ENCODE assay signal across 25 cellular contexts in the genomic region with DNA sequence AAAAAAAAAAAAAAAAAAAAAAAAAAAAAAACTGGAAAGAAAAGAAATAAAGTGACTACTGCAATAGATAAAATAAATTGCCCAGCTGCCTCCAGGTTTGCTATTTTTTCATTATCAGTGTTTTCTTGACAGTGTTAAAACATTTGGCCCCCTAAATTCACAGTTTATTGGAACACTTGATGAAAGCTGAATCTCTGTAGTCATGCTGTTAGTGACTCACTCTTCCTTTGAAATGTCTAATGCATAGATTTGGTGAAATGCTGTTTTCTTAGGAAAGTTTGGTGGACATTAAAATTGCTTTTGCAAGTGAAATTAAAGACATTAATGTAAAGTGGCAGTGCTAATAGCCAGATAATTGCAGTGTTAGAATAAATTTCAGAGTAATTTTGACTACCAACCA.
"Had no signal": no experiment of that assay in that cellular context is flagged by ENCODE, and none has a peak within 500 bp of the region (broad histone marks: within the 10 kb centered on the region; RNA-seq: fewer than 3 reads in every experiment).

No MANE protein-coding gene starts in this region.

- H3K4me3 ChIP-seq: coronary artery, lower lobe of right lung, sigmoid colon, uterus had no signal

- ATAC-seq: foreskin keratinocyte; left lobe of liver; lower lobe of right lung; naive thymus-derived CD4-positive, alpha-beta T cell; stimulated activated naive B cell treated with anti-CD40 and anti-IgM and Interleukin-4, amounts not matched to agents 10 μg/mL and 1 μg/mL and 100 μg/mL, for 72 hours had no signal

- H3K36me3 ChIP-seq: lower lobe of right lung, sigmoid colon, uterus had no signal

- H3K27me3 Mint-ChIP-seq: activated naive CD8-positive, alpha-beta T cell treated with anti-CD3 and anti-CD28 coated beads, Interleukin-2, amount 10 ng/mL, durations not matched to agents 7 days and 5 days; naive thymus-derived CD4-positive, alpha-beta T cell; stimulated activated naive B cell treated with anti-CD40 and anti-IgM and Interleukin-4, amounts not matched to agents 10 μg/mL and 1 μg/mL and 100 μg/mL, for 72 hours had no signal

- H3K27ac ChIP-seq: coronary artery, epithelial cell of prostate, foreskin keratinocyte, lower lobe of right lung, sigmoid colon, uterus had no signal

- H3K27ac Mint-ChIP-seq: activated naive CD4-positive, alpha-beta T cell treated with anti-CD3 and anti-CD28 coated beads for 36 hours; activated naive CD8-positive, alpha-beta T cell treated with anti-CD3 and anti-CD28 coated beads, Interleukin-2, amount 10 ng/mL, durations not matched to agents 7 days and 5 days; immature natural killer cell; naive thymus-derived CD4-positive, alpha-beta T cell; stimulated activated naive B cell treated with anti-CD40 and anti-IgM and Interleukin-4, amounts not matched to agents 10 μg/mL and 1 μg/mL and 100 μg/mL, for 72 hours had no signal

- FAIRE-seq: bronchial epithelial cell had no signal

- H3K4me1 Mint-ChIP-seq: activated naive CD8-positive, alpha-beta T cell treated with anti-CD3 and anti-CD28 coated beads, Interleukin-2, amount 10 ng/mL, durations not matched to agents 7 days and 5 days; immature natural killer cell; naive thymus-derived CD4-positive, alpha-beta T cell; stimulated activated naive B cell treated with anti-CD40 and anti-IgM and Interleukin-4, amounts not matched to agents 10 μg/mL and 1 μg/mL and 100 μg/mL, for 72 hours had no signal

- H3K27me3 ChIP-seq: foreskin keratinocyte, sigmoid colon, uterus had no signal

- H3K9me3 ChIP-seq: lower lobe of right lung, sigmoid colon, uterus had no signal

- H3K36me3 Mint-ChIP-seq: activated naive CD8-positive, alpha-beta T cell treated with anti-CD3 and anti-CD28 coated beads, Interleukin-2, amount 10 ng/mL, durations not matched to agents 7 days and 5 days; immature natural killer cell; naive thymus-derived CD4-positive, alpha-beta T cell; stimulated activated naive B cell treated with anti-CD40 and anti-IgM and Interleukin-4, amounts not matched to agents 10 μg/mL and 1 μg/mL and 100 μg/mL, for 72 hours had no signal

- DNase-seq: activated CD4-positive, alpha-beta T cell treated with anti-CD3 and anti-CD28 coated beads for 4 hours; activated CD4-positive, alpha-beta T cell treated with anti-CD3 and anti-CD28 coated beads, Interleukin-2, amount 50 U/mL, for 48 hours; activated CD4-positive, CD25-positive, alpha-beta regulatory T cell; activated naive CD4-positive, alpha-beta T cell treated with anti-CD3 and anti-CD28 coated beads for 36 hours; activated naive CD8-positive, alpha-beta T cell treated with anti-CD3 and anti-CD28 coated beads, Interleukin-2, amount 10 ng/mL, durations not matched to agents 7 days and 5 days; activated T-cell treated with anti-CD3 and anti-CD28 coated beads, Interleukin-2, amount 50 U/mL, for 48 hours; amniotic stem cell; endodermal cell; foreskin keratinocyte; immature natural killer cell; lower lobe of right lung; naive thymus-derived CD4-positive, alpha-beta T cell; posterior cingulate gyrus; sigmoid colon; stimulated activated CD4-positive, alpha-beta T cell treated with anti-CD3 and anti-CD28 coated beads, Interleukin-2, amount 100 ng/mL, for 48 hours; stimulated activated CD8-positive, alpha-beta memory T cell treated with anti-CD3 and anti-CD28 coated beads, Interleukin-4, amount 100 ng/mL, for 48 hours; stimulated activated naive B cell treated with anti-CD40 and anti-IgM and Interleukin-4, amounts not matched to agents 10 μg/mL and 1 μg/mL and 100 μg/mL, for 72 hours; T1000; trophoblast cell; uterus had no signal

- H3K4me1 ChIP-seq: foreskin keratinocyte, lower lobe of right lung, sigmoid colon, uterus had no signal

- H3K4me3 Mint-ChIP-seq: activated naive CD4-positive, alpha-beta T cell treated with anti-CD3 and anti-CD28 coated beads for 36 hours; activated naive CD8-positive, alpha-beta T cell treated with anti-CD3 and anti-CD28 coated beads, Interleukin-2, amount 10 ng/mL, durations not matched to agents 7 days and 5 days; endodermal cell; immature natural killer cell; naive thymus-derived CD4-positive, alpha-beta T cell; neural crest cell; stimulated activated naive B cell treated with anti-CD40 and anti-IgM and Interleukin-4, amounts not matched to agents 10 μg/mL and 1 μg/mL and 100 μg/mL, for 72 hours had no signal
